Comparison of ENCODE assay signal across 22 cellular contexts in genomic region chr4:87066403-87067119, GRCh38.
DNase-seq lines count a peak whose midpoint lies in the region; ATAC-seq, FAIRE-seq and TF ChIP-seq lines count a peak whose summit lies in the region.
"Had no signal": no experiment of that assay in that cellular context is flagged by ENCODE, and none has a peak within 500 bp of the region (broad histone marks: within the 10 kb centered on the region; RNA-seq: fewer than 3 reads in every experiment).

No MANE protein-coding gene starts in this region.

- H3K4me3 ChIP-seq in mucosa of descending colon: no peak overlapping the region
- H3K4me3 ChIP-seq: uterus had no signal

- peaks cover 20% of the 10 kb centered on the region for H3K36me3 Mint-ChIP-seq in activated CD8-positive, alpha-beta T cell treated with anti-CD3 and anti-CD28 coated beads for 36 hours (ENCODE audit: low read depth)

- CTCF ChIA-PET in activated CD8-positive, alpha-beta T cell treated with anti-CD3 and anti-CD28 coated beads for 36 hours (lab: Charles Lee): interaction anchor here (1.9 kb wide), 1 partner anchor 27 kb away, joined by 9 read pairs; no protein-coding TSS in a partner anchor

- ATAC-seq in mucosa of descending colon (peak; percentile 45), HG02678 (IDR thresholded peaks at IDR 0.05; ENCODE audit: unreplicated experiment) (no peak)
- ATAC-seq in activated CD8-positive, alpha-beta T cell treated with anti-CD3 and anti-CD28 coated beads for 36 hours: no peak
- ATAC-seq: left ventricle myocardium superior had no signal

- POLR2A ChIA-PET in activated CD8-positive, alpha-beta T cell treated with anti-CD3 and anti-CD28 coated beads for 36 hours (lab: Charles Lee): no interaction called here

- DNase-seq in AG20443 (ENCODE audit: low spot score) (peak; percentile 26), RKO (ENCODE audit: low spot score) (peak; percentile 8), mucosa of descending colon (no peak), superior temporal gyrus (ENCODE audit: extremely low spot score) (no peak), GM20000 (ENCODE audit: low spot score) (no peak)
- DNase-seq in activated CD8-positive, alpha-beta T cell treated with anti-CD3 and anti-CD28 coated beads for 36 hours: no peak
- DNase-seq: activated CD4-positive, alpha-beta memory T cell treated with anti-CD3 and anti-CD28 coated beads for 36 hours; activated naive CD4-positive, alpha-beta T cell; amygdala; caudate nucleus; HFFc6; left ventricle myocardium superior; NCI-H146; NCI-H2171 treated with DMSO at 0.1 percent for 48 hours; NCI-H526 treated with DMSO at 0.1 percent for 48 hours; Right ventricle myocardium superior; stimulated activated CD4-positive, alpha-beta T cell treated with anti-CD3 and anti-CD28 coated beads, Interleukin-4, amount 100 ng/mL, for 1 hour; uterus had no signal

- no peaks in the 10 kb centered on the region for H3K36me3 ChIP-seq in mucosa of descending colon (ENCODE audit: low read depth)
- H3K36me3 ChIP-seq: uterus had no signal

- no peaks in the 10 kb centered on the region for H3K27me3 Mint-ChIP-seq in activated CD8-positive, alpha-beta T cell treated with anti-CD3 and anti-CD28 coated beads for 36 hours
- H3K27me3 Mint-ChIP-seq: activated CD4-positive, alpha-beta memory T cell treated with anti-CD3 and anti-CD28 coated beads for 36 hours had no signal

- intact Hi-C loops in mucosa of descending colon (cut with DNase I, micrococcal nuclease): no loop called here
- intact Hi-C loops in activated CD8-positive, alpha-beta T cell treated with anti-CD3 and anti-CD28 coated beads for 36 hours (cut with micrococcal nuclease): no loop called here

- H3K9me3 ChIP-seq in mucosa of descending colon: no peaks in the 10 kb centered on the region
- H3K9me3 ChIP-seq: uterus had no signal

- no peaks in the 10 kb centered on the region for H3K9me3 Mint-ChIP-seq in activated CD8-positive, alpha-beta T cell treated with anti-CD3 and anti-CD28 coated beads for 36 hours
- H3K9me3 Mint-ChIP-seq: activated CD4-positive, alpha-beta memory T cell treated with anti-CD3 and anti-CD28 coated beads for 36 hours; HFFc6; T-helper 1 cell treated with Interleukin-12 subunit alpha and Interleukin-12 subunit beta and Interleukin-4 antibody, amounts not matched to agents 30 μg/mL and 1 μg/mL, for 36 hours had no signal

- FAIRE-seq in endometrium (lab: Jason Lieb, UNC): peak; percentile 89
- FAIRE-seq: G401.6 had no signal

- no peak overlapping the region for H3K27ac Mint-ChIP-seq in activated CD8-positive, alpha-beta T cell treated with anti-CD3 and anti-CD28 coated beads for 36 hours
- H3K27ac Mint-ChIP-seq: activated CD4-positive, alpha-beta memory T cell treated with anti-CD3 and anti-CD28 coated beads for 36 hours; T-helper 1 cell treated with Interleukin-12 subunit alpha and Interleukin-12 subunit beta and Interleukin-4 antibody, amounts not matched to agents 30 μg/mL and 1 μg/mL, for 36 hours had no signal

- H3K4me1 ChIP-seq in mucosa of descending colon (ENCODE audit: low read depth): peaks cover 10% of the 10 kb centered on the region

- TF ChIP-seq CTCF in mucosa of descending colon (IDR thresholded peaks at IDR 0.05): no peak
- TF ChIP-seq CTCF in activated CD8-positive, alpha-beta T cell treated with anti-CD3 and anti-CD28 coated beads for 36 hours (IDR thresholded peaks at IDR 0.05): no peak
- no peak for TF ChIP-seq CTCF in GM20000 (IDR thresholded peaks at IDR 0.05; ENCODE audit: extremely low read depth, missing control alignments)

- no peak overlapping the region for H3K4me3 Mint-ChIP-seq in activated CD8-positive, alpha-beta T cell treated with anti-CD3 and anti-CD28 coated beads for 36 hours
- H3K4me3 Mint-ChIP-seq: activated CD4-positive, alpha-beta memory T cell treated with anti-CD3 and anti-CD28 coated beads for 36 hours; HFFc6; T-helper 1 cell treated with Interleukin-12 subunit alpha and Interleukin-12 subunit beta and Interleukin-4 antibody, amounts not matched to agents 30 μg/mL and 1 μg/mL, for 36 hours had no signal

- H3K4me1 Mint-ChIP-seq in activated CD8-positive, alpha-beta T cell treated with anti-CD3 and anti-CD28 coated beads for 36 hours (ENCODE audit: low read depth): peaks cover 34% of the 10 kb centered on the region

Comparison
In these comparisons a context has a peak if more than half of its experiments do, and no peak if none do; other contexts are left out.
1. DNase-seq: peak in AG20443 (single experiment) and RKO (single experiment); none in mucosa of descending colon (0 of 3), activated CD8-positive, alpha-beta T cell treated with anti-CD3 and anti-CD28 coated beads for 36 hours (single experiment), superior temporal gyrus (single experiment) and GM20000 (single experiment).